Comparison of ENCODE assay signal across 25 cellular contexts in genomic region chr1:27193194-27193593, GRCh38.
"Had no signal": no experiment of that assay in that cellular context is flagged by ENCODE, and none has a peak within 500 bp of the region (broad histone marks: within the 10 kb centered on the region; RNA-seq: fewer than 3 reads in every experiment).

No MANE protein-coding gene starts in this region.

- H3K27me3 ChIP-seq: ascending aorta, esophagus squamous epithelium, left lung, tibial nerve had no signal

- H3K9me3 ChIP-seq: ascending aorta, esophagus squamous epithelium, heart right ventricle, left lung, lower lobe of right lung, psoas muscle, tibial nerve had no signal

- H3K27ac Mint-ChIP-seq: activated CD4-positive, alpha-beta memory T cell treated with anti-CD3 and anti-CD28 coated beads for 36 hours; activated CD4-positive, alpha-beta T cell treated with anti-CD3 and anti-CD28 coated beads, Interleukin-2, amount 10 ng/mL, durations not matched to agents 24 days and 14 days; activated naive CD4-positive, alpha-beta T cell treated with anti-CD3 and anti-CD28 coated beads, Interleukin-2, amount 10 ng/mL, durations not matched to agents 7 days and 5 days; activated naive CD8-positive, alpha-beta T cell treated with anti-CD3 and anti-CD28 coated beads, Interleukin-2, amount 10 ng/mL, durations not matched to agents 7 days and 5 days; activated T-cell treated with anti-CD3 and anti-CD28 coated beads, Interleukin-2, amount 50 U/mL, for 24 hours; brain; endodermal cell; T-helper 17 cell had no signal

- H3K4me1 Mint-ChIP-seq: endodermal cell had no signal

- H3K36me3 Mint-ChIP-seq: activated CD4-positive, alpha-beta memory T cell treated with anti-CD3 and anti-CD28 coated beads for 36 hours; activated naive CD4-positive, alpha-beta T cell treated with anti-CD3 and anti-CD28 coated beads, Interleukin-2, amount 10 ng/mL, durations not matched to agents 7 days and 5 days; activated naive CD8-positive, alpha-beta T cell treated with anti-CD3 and anti-CD28 coated beads, Interleukin-2, amount 10 ng/mL, durations not matched to agents 7 days and 5 days; brain; naive B cell had no signal

- H3K27ac ChIP-seq: ascending aorta, heart right ventricle, lower lobe of right lung, parathyroid adenoma, psoas muscle had no signal

- H3K9me3 Mint-ChIP-seq: activated CD4-positive, alpha-beta memory T cell treated with anti-CD3 and anti-CD28 coated beads for 36 hours; activated CD4-positive, alpha-beta T cell treated with anti-CD3 and anti-CD28 coated beads, Interleukin-2, amount 10 ng/mL, durations not matched to agents 24 days and 14 days; activated naive CD4-positive, alpha-beta T cell treated with anti-CD3 and anti-CD28 coated beads, Interleukin-2, amount 10 ng/mL, durations not matched to agents 7 days and 5 days; activated naive CD8-positive, alpha-beta T cell treated with anti-CD3 and anti-CD28 coated beads, Interleukin-2, amount 10 ng/mL, durations not matched to agents 7 days and 5 days; activated T-cell treated with anti-CD3 and anti-CD28 coated beads, Interleukin-2, amount 50 U/mL, for 24 hours; brain; endodermal cell; naive B cell had no signal

- ATAC-seq: heart right ventricle, psoas muscle, T-helper 17 cell had no signal

- H3K4me3 ChIP-seq: ascending aorta, esophagus squamous epithelium, heart right ventricle, left lung, lower lobe of right lung, psoas muscle, tibial nerve had no signal

- H3K27me3 Mint-ChIP-seq: activated CD4-positive, alpha-beta memory T cell treated with anti-CD3 and anti-CD28 coated beads for 36 hours; activated T-cell treated with anti-CD3 and anti-CD28 coated beads, Interleukin-2, amount 50 U/mL, for 24 hours had no signal

- H3K9ac ChIP-seq: parathyroid adenoma had no signal

- H3K4me3 Mint-ChIP-seq: activated CD4-positive, alpha-beta memory T cell treated with anti-CD3 and anti-CD28 coated beads for 36 hours; activated CD4-positive, alpha-beta T cell treated with anti-CD3 and anti-CD28 coated beads, Interleukin-2, amount 10 ng/mL, durations not matched to agents 24 days and 14 days; activated naive CD4-positive, alpha-beta T cell treated with anti-CD3 and anti-CD28 coated beads, Interleukin-2, amount 10 ng/mL, durations not matched to agents 7 days and 5 days; activated naive CD8-positive, alpha-beta T cell treated with anti-CD3 and anti-CD28 coated beads, Interleukin-2, amount 10 ng/mL, durations not matched to agents 7 days and 5 days; activated T-cell treated with anti-CD3 and anti-CD28 coated beads, Interleukin-2, amount 50 U/mL, for 24 hours; brain; endodermal cell; naive B cell; T-helper 17 cell had no signal

- H3K4me1 ChIP-seq: ascending aorta, parathyroid adenoma, psoas muscle had no signal

- H3K36me3 ChIP-seq: ascending aorta, esophagus squamous epithelium, heart right ventricle, left lung, lower lobe of right lung, tibial nerve had no signal

- DNase-seq: activated CD4-positive, alpha-beta memory T cell treated with anti-CD3 and anti-CD28 coated beads for 36 hours; activated CD4-positive, alpha-beta T cell treated with anti-CD3 and anti-CD28 coated beads, Interleukin-2, amount 10 ng/mL, durations not matched to agents 24 days and 14 days; activated CD4-positive, CD25-positive, alpha-beta regulatory T cell treated with anti-CD3 and anti-CD28 coated beads, Interleukin-2, amount 50 U/mL, for 72 hours; activated CD8-positive, alpha-beta memory T cell treated with anti-CD3 and anti-CD28 coated beads, Interleukin-2, amount 50 U/mL, for 4 hours; activated gamma-delta T cell; activated naive CD4-positive, alpha-beta T cell treated with anti-CD3 and anti-CD28 coated beads, Interleukin-2, amount 10 ng/mL, durations not matched to agents 7 days and 5 days; activated naive CD8-positive, alpha-beta T cell treated with anti-CD3 and anti-CD28 coated beads, Interleukin-2, amount 10 ng/mL, durations not matched to agents 7 days and 5 days; activated T-cell treated with anti-CD3 and anti-CD28 coated beads, Interleukin-2, amount 50 U/mL, for 24 hours; cortex of kidney; endodermal cell; esophagus squamous epithelium; foreskin melanocyte; heart right ventricle; naive B cell; nucleus accumbens; psoas muscle; stimulated activated CD4-positive, alpha-beta T cell treated with anti-CD3 and anti-CD28 coated beads, Interleukin-2, amount 100 ng/mL, for 24 hours; stimulated activated naive CD4-positive, alpha-beta T cell; T-helper 17 cell had no signal
